In the genomic region with DNA sequence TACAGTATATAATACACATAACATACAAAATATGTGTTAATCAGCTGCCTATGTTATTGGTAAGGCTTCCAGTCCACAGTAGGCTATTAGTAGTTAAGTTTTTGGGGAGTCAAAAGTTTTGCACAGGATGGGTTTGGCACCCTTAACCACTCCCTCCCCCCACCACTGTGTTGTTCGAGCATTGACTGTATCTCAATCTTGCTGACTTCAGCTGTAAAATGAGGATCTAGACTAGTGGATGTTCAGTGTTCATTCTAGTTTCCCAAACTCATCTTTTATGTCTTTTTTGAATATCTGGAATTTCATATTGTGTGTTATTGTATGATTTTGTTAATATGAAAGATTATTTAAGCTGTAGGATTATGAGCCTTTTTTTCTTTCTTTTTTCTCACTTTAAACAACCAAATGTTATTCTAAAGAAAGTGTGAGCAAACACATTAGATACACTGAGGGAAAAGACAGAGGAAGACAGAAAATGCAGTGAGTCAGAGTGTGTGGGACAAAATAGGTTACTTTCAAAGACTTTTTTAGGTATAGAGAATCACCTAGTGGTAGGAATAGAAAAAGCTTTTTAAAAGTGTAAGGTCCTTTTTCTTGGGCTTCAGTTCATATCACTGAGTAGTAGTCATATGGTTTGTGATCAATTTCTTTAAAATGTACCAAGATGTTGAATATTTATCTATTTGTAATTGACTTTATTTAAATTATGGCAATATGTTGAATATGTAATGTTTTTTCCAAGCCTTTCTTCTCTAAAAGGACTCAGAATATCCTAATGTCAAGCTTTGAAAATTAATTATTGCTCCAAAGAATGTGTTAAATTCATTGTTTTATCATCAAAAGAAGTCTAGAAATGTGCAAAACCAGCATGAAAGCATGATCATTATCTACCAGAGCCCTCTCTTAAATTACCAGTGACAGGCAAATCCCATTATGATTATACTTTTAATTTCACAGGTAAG, we compare ENCODE assay signal across 8 cellular contexts. TPM values are rescaled to one million over a fixed set of nuclear protein-coding genes. Genes with fewer than 3 reads are reported as not detected.
DNase-seq lines count a peak whose midpoint lies in the region; ATAC-seq, FAIRE-seq and TF ChIP-seq lines count a peak whose summit lies in the region.

No MANE protein-coding gene starts in this region.

- no peak overlapping the region for H3K9ac ChIP-seq in OCI-LY3 (ENCODE audit: low read length)

- no peaks in the 10 kb centered on the region for H3K79me2 ChIP-seq in OCI-LY3 (ENCODE audit: low read length)

- intact Hi-C loops in CD4-positive, alpha-beta T cell (cut with DNase I, micrococcal nuclease): loop anchor here (1.0 to 5.0 kb wide), 4 partner anchors 197 to 324 kb away; no protein-coding TSS in a partner anchor
- intact Hi-C loops in pancreas (cut with DNase I): loop anchor here in 2 of 3 donors (5.0 kb wide), 2 partner anchors 243 to 253 kb away; no protein-coding TSS in a partner anchor

- H3K4me1 Mint-ChIP-seq in CD4-positive, alpha-beta T cell (ENCODE audit: low read depth): no peaks in the 10 kb centered on the region
- H3K4me1 Mint-ChIP-seq in activated naive CD4-positive, alpha-beta T cell treated with anti-CD3 and anti-CD28 coated beads, Interleukin-2, amount 10 ng/mL, durations not matched to agents 7 days and 5 days: no peaks in the 10 kb centered on the region

- DNase-seq in CD4-positive, alpha-beta T cell: no peak
- DNase-seq in pancreas (no peak), caudate nucleus (lab: John Stamatoyannopoulos, UW) (no peak)
- no peak for DNase-seq in activated naive CD4-positive, alpha-beta T cell treated with anti-CD3 and anti-CD28 coated beads, Interleukin-2, amount 10 ng/mL, durations not matched to agents 7 days and 5 days

- no peak overlapping the region for H3K4me3 Mint-ChIP-seq in CD4-positive, alpha-beta T cell
- H3K4me3 Mint-ChIP-seq in activated naive CD4-positive, alpha-beta T cell treated with anti-CD3 and anti-CD28 coated beads, Interleukin-2, amount 10 ng/mL, durations not matched to agents 7 days and 5 days: no peak overlapping the region

- 32 to 58% methylated on average over 1 of the region's 1 CpG for WGBS in pancreas, 2 donors

- H3K36me3 ChIP-seq in OCI-LY3 (replicated peaks; ENCODE audit: low read depth, low read length) (no peaks in the 10 kb centered on the region), pancreas (no peaks in the 10 kb centered on the region)

- no peaks in the 10 kb centered on the region for H3K9me3 ChIP-seq in CD4-positive, alpha-beta T cell (ENCODE audit: control insufficient read depth, low read length)
- H3K9me3 ChIP-seq in OCI-LY3 (ENCODE audit: insufficient read depth, low read length): no peaks in the 10 kb centered on the region
- H3K9me3 ChIP-seq in pancreas: no peaks in the 10 kb centered on the region

- H3K27me3 ChIP-seq in CD4-positive, alpha-beta T cell (ENCODE audit: control insufficient read depth, insufficient read depth, low read length): no peaks in the 10 kb centered on the region
- H3K27me3 ChIP-seq in OCI-LY3 (ENCODE audit: low read depth, low read length): peaks cover 29% of the 10 kb centered on the region
- H3K27me3 ChIP-seq in pancreas: no peaks in the 10 kb centered on the region

- H3K36me3 Mint-ChIP-seq in CD4-positive, alpha-beta T cell (ENCODE audit: low read depth): no peaks in the 10 kb centered on the region
- H3K36me3 Mint-ChIP-seq in activated naive CD4-positive, alpha-beta T cell treated with anti-CD3 and anti-CD28 coated beads, Interleukin-2, amount 10 ng/mL, durations not matched to agents 7 days and 5 days: no peaks in the 10 kb centered on the region

- H3K4me3 ChIP-seq in OCI-LY3 (ENCODE audit: low read length): no peak overlapping the region
- no peak overlapping the region for H3K4me3 ChIP-seq in pancreas

- peak; percentile 57 for TF ChIP-seq CTCF in CD4-positive, alpha-beta T cell (IDR thresholded peaks at IDR 0.05)
- TF ChIP-seq CTCF in OCI-LY3 (IDR thresholded peaks at IDR 0.05; ENCODE audit: low read depth, low read length): peak; percentile 85
- TF ChIP-seq CTCF in pancreas (IDR thresholded peaks at IDR 0.05): peak in 3 of 4 donors; percentile 56 to 61 (median 58)

- POLR2A ChIA-PET in CD4-positive, alpha-beta T cell (lab: Charles Lee): interaction anchor here (0.9 to 1.2 kb wide), 2 partner anchors 29 to 87 kb away, joined by 3 to 4 read pairs; no protein-coding TSS in a partner anchor

- no peak overlapping the region for H3K27ac Mint-ChIP-seq in CD4-positive, alpha-beta T cell
- H3K27ac Mint-ChIP-seq in activated naive CD4-positive, alpha-beta T cell treated with anti-CD3 and anti-CD28 coated beads, Interleukin-2, amount 10 ng/mL, durations not matched to agents 7 days and 5 days: no peak overlapping the region

- no peak overlapping the region for H2AFZ ChIP-seq in OCI-LY3 (ENCODE audit: low read depth, low read length)

- peaks cover 4% of the 10 kb centered on the region for H3K27me3 Mint-ChIP-seq in CD4-positive, alpha-beta T cell
- peaks cover 9% of the 10 kb centered on the region for H3K27me3 Mint-ChIP-seq in activated naive CD4-positive, alpha-beta T cell treated with anti-CD3 and anti-CD28 coated beads, Interleukin-2, amount 10 ng/mL, durations not matched to agents 7 days and 5 days

- H3K27ac ChIP-seq in CD4-positive, alpha-beta T cell (ENCODE audit: low read depth, low read length): no peak overlapping the region
- no peak overlapping the region for H3K27ac ChIP-seq in OCI-LY3 (ENCODE audit: low read length)
- no peak overlapping the region for H3K27ac ChIP-seq in pancreas
- H3K27ac ChIP-seq in caudate nucleus (ENCODE audit: low read depth, low read length): no peak overlapping the region

- H4K20me1 ChIP-seq in OCI-LY3 (ENCODE audit: insufficient read depth, low read length): no peaks in the 10 kb centered on the region

- peak; percentile 75 for FAIRE-seq in pancreas (lab: Jason Lieb, UNC)

- CTCF ChIA-PET in CD4-positive, alpha-beta T cell (lab: Charles Lee): interaction anchor here (0.6 to 1.1 kb wide), 2 partner anchors 10 to 13 kb away, joined by 3 read pairs; no protein-coding TSS in a partner anchor
- CTCF ChIA-PET in activated naive CD4-positive, alpha-beta T cell treated with anti-CD3 and anti-CD28 coated beads, Interleukin-2, amount 10 ng/mL, durations not matched to agents 7 days and 5 days (lab: Charles Lee): interaction anchor here (0.7 to 11.6 kb wide), 26 partner anchors 9 to 372 kb away, joined by 3 to 252 read pairs (median 4); a partner anchor contains a TSS

- H3K4me1 ChIP-seq in OCI-LY3 (ENCODE audit: low read length) (no peaks in the 10 kb centered on the region), pancreas (peaks cover 0 to 6% (median 0%) of the 10 kb centered on the region in 3 donors)

- peak; percentile 49 for ATAC-seq in CD4-positive, alpha-beta T cell (ENCODE audit: poor library complexity)
- peak; percentile 57 for ATAC-seq in GM19043 (IDR thresholded peaks at IDR 0.05; ENCODE audit: low read depth, unreplicated experiment)
- peak; percentile 81 for ATAC-seq in HG03521 (IDR thresholded peaks at IDR 0.05; ENCODE audit: unreplicated experiment)
- ATAC-seq in esophagus mucosa: peak; percentile 79
- ATAC-seq in pancreas: peak; percentile 79 to 93 (median 87)

- no peaks in the 10 kb centered on the region for H3K9me3 Mint-ChIP-seq in CD4-positive, alpha-beta T cell
- H3K9me3 Mint-ChIP-seq in activated naive CD4-positive, alpha-beta T cell treated with anti-CD3 and anti-CD28 coated beads, Interleukin-2, amount 10 ng/mL, durations not matched to agents 7 days and 5 days: no peaks in the 10 kb centered on the region

- no peak overlapping the region for H3K4me2 ChIP-seq in OCI-LY3 (ENCODE audit: low read length)

RNA-seq across cellular contexts. Expression of a gene that starts 17.9 kb away (rescaled TPM):
- 1 to 10 TPM; 3.4 to 3.8 TPM for total RNA-seq in CD4-positive, alpha-beta T cell
- 28.1 TPM for total RNA-seq in esophagus mucosa
- total RNA-seq in pancreas: 1 to 10 TPM in 2 of 6 donors, under 1 TPM in 4; 0.09 to 2.0 (median 0.65) TPM
- polyA plus RNA-seq in pancreas: under 1 TPM; 0.05 to 0.15 TPM

RNA-seq across cellular contexts. Expression of a gene that starts 33.7 kb away (rescaled TPM):
- total RNA-seq in CD4-positive, alpha-beta T cell: under 1 TPM; 0.03 TPM
- total RNA-seq in esophagus mucosa (25.3 TPM), pancreas (10 to 100 TPM in 4 of 6 donors, 1 to 10 TPM in 2; 7.1 to 17.5 (median 14.9) TPM)
- polyA plus RNA-seq in pancreas: 1 to 10 TPM; 1.9 to 3.7 TPM

Comparison
In these comparisons a context has a peak if more than half of its experiments do, and no peak if none do; other contexts are left out.
1. RNA of a gene that starts 33.7 kb away (total RNA-seq): 25.3 TPM in esophagus mucosa (single experiment) and 7.1 to 17.5 TPM in pancreas; 0.03 TPM in CD4-positive, alpha-beta T cell; every median in the first group is over 4 times any median in the second.
2. Peak in every context shown above with its lines, with median percentiles within 50 percentile points of each other: ATAC-seq and CTCF ChIP-seq.